ENCODE assay signal across 15 cellular contexts in genomic region chr17:47818002-47818695, GRCh38. TPM values are rescaled to one million over a fixed set of nuclear protein-coding genes. Genes with fewer than 3 reads are reported as not detected.
DNase-seq lines count a peak whose midpoint lies in the region; ATAC-seq and TF ChIP-seq lines count a peak whose summit lies in the region.
"Had no signal": no experiment of that assay in that cellular context is flagged by ENCODE, and none has a peak within 500 bp of the region (broad histone marks: within the 10 kb centered on the region; RNA-seq: fewer than 3 reads in every experiment).

No MANE protein-coding gene starts in this region.

- peaks cover 10 to 17% of the 10 kb centered on the region in 2 donors for H3K4me1 Mint-ChIP-seq in natural killer cell treated with Interleukin-12 subunit alpha and Interleukin-12 subunit beta and Interleukin-15 and Interleukin-18, amount 100 ng/mL, for 72 hours (ENCODE audit: low read depth in 2 of 2)
- H3K4me1 Mint-ChIP-seq in natural killer cell, result peaks cover 15 to 38% of the 10 kb centered on the region in 2 donors
- H3K4me1 Mint-ChIP-seq in central memory CD8-positive, alpha-beta T cell, result peaks cover 23% of the 10 kb centered on the region

- no peak overlapping the region for H3K27ac ChIP-seq in neuronal stem cell (replicated peaks; ENCODE audit: low read length)
- H3K27ac ChIP-seq: C4-2B, GM23248 had no signal

- intact Hi-C loops in natural killer cell (cut with micrococcal nuclease) (no loop called here), posterior vena cava (cut with DNase I) (no loop called here)

- no peak overlapping the region for H3K4ac ChIP-seq in neuronal stem cell (ENCODE audit: low read length)

- no peak overlapping the region for H3K4me3 Mint-ChIP-seq in natural killer cell treated with Interleukin-12 subunit alpha and Interleukin-12 subunit beta and Interleukin-15 and Interleukin-18, amount 100 ng/mL, for 72 hours
- H3K4me3 Mint-ChIP-seq in natural killer cell, result no peak overlapping the region
- H3K4me3 Mint-ChIP-seq in central memory CD8-positive, alpha-beta T cell, result no peak overlapping the region

- ATAC-seq in natural killer cell treated with Interleukin-12 subunit alpha and Interleukin-12 subunit beta and Interleukin-15 and Interleukin-18, amount 100 ng/mL, for 72 hours, result no peak
- no peak for ATAC-seq in natural killer cell
- ATAC-seq in central memory CD8-positive, alpha-beta T cell (replicated peaks; ENCODE audit: extremely low read depth, poor library complexity, severe bottlenecking), result no peak
- ATAC-seq: GM12878, HCT116 had no signal

- no CpG with 5 or more reads among the region's 11 CpGs for WGBS in neuronal stem cell (ENCODE audit: extremely low coverage in 2 of 2, insufficient read length in 2 of 2, insufficient replicate concordance in 1 of 2), 2 donors

- H3K9me3 Mint-ChIP-seq in natural killer cell treated with Interleukin-12 subunit alpha and Interleukin-12 subunit beta and Interleukin-15 and Interleukin-18, amount 100 ng/mL, for 72 hours, result no peaks in the 10 kb centered on the region
- H3K9me3 Mint-ChIP-seq in natural killer cell, result no peaks in the 10 kb centered on the region
- H3K9me3 Mint-ChIP-seq in central memory CD8-positive, alpha-beta T cell, result no peaks in the 10 kb centered on the region
- H3K9me3 Mint-ChIP-seq: CD4-positive, alpha-beta memory T cell had no signal

- H3K4me1 ChIP-seq in neuronal stem cell (ENCODE audit: control insufficient read depth in 2 of 2, insufficient read depth in 1 of 2, low read depth in 1 of 2, low read length in 2 of 2), result peaks cover 7 to 9% of the 10 kb centered on the region in 2 donors

- no peak overlapping the region for H3K4me2 ChIP-seq in neuronal stem cell (ENCODE audit: insufficient read depth, low read length, poor library complexity, severe bottlenecking)

- DNase-seq in natural killer cell treated with Interleukin-12 subunit alpha and Interleukin-12 subunit beta and Interleukin-15 and Interleukin-18, amount 100 ng/mL, for 72 hours (ENCODE audit: low spot score), result peak; percentile 55
- DNase-seq in natural killer cell (no peak), neuronal stem cell (ENCODE audit: low spot score) (no peak), hepatic stellate cell (ENCODE audit: low spot score) (no peak), posterior vena cava (ENCODE audit: low spot score) (no peak), NCI-H1105 (lab: John Stamatoyannopoulos, UW) (no peak)
- no peak for DNase-seq in central memory CD8-positive, alpha-beta T cell (ENCODE audit: low spot score in 2 of 2)
- DNase-seq: BE2C; CD4-positive, alpha-beta memory T cell; DMS79; GM23248 had no signal

- no peak overlapping the region for H3K4me3 ChIP-seq in neuronal stem cell (ENCODE audit: low read length in 2 of 2)
- H3K4me3 ChIP-seq: GM12878, GM23248 had no signal

- H3K23ac ChIP-seq in neuronal stem cell (ENCODE audit: low read depth, low read length, poor library complexity), result no peak overlapping the region

- H3K14ac ChIP-seq in neuronal stem cell (ENCODE audit: low read length), result no peak overlapping the region

- no peaks in the 10 kb centered on the region for H3K27me3 Mint-ChIP-seq in natural killer cell treated with Interleukin-12 subunit alpha and Interleukin-12 subunit beta and Interleukin-15 and Interleukin-18, amount 100 ng/mL, for 72 hours
- H3K27me3 Mint-ChIP-seq in natural killer cell (ENCODE audit: low read depth in 2 of 2), result no peaks in the 10 kb centered on the region
- H3K27me3 Mint-ChIP-seq in central memory CD8-positive, alpha-beta T cell, result no peaks in the 10 kb centered on the region
- H3K27me3 Mint-ChIP-seq: CD4-positive, alpha-beta memory T cell had no signal

- H3K36me3 ChIP-seq in neuronal stem cell (replicated peaks in 1 of 2; ENCODE audit: control insufficient read depth in 2 of 2, insufficient read depth in 2 of 2, low read length in 2 of 2), result peaks cover 7 to 8% of the 10 kb centered on the region in 2 donors

- no peak overlapping the region for H3K27ac Mint-ChIP-seq in natural killer cell treated with Interleukin-12 subunit alpha and Interleukin-12 subunit beta and Interleukin-15 and Interleukin-18, amount 100 ng/mL, for 72 hours
- peak overlapping the region in 1 of 2 donors; percentile 98 for H3K27ac Mint-ChIP-seq in natural killer cell
- peak overlapping the region; percentile 33 for H3K27ac Mint-ChIP-seq in central memory CD8-positive, alpha-beta T cell (ENCODE audit: low read depth)

- no peak for TF ChIP-seq CTCF in natural killer cell (IDR thresholded peaks at IDR 0.05)

- peaks cover 4% of the 10 kb centered on the region for H3K79me1 ChIP-seq in neuronal stem cell (ENCODE audit: low read depth, low read length)

- H3K27me3 ChIP-seq in neuronal stem cell (ENCODE audit: control insufficient read depth in 3 of 3, insufficient read depth in 3 of 3, low read depth in 1 of 3, low read length in 3 of 3), result no peaks in the 10 kb centered on the region
- H3K27me3 ChIP-seq: BE2C had no signal

- H3K18ac ChIP-seq in neuronal stem cell (ENCODE audit: low read length), result no peak overlapping the region

- no peaks in the 10 kb centered on the region for H3K9me3 ChIP-seq in neuronal stem cell (replicated peaks in 1 of 2; ENCODE audit: control insufficient read depth in 2 of 2, insufficient read depth in 1 of 2, low read depth in 1 of 2, low read length in 2 of 2)
- H3K9me3 ChIP-seq: BE2C had no signal

- peak overlapping the region; percentile 38 for H3K9ac ChIP-seq in neuronal stem cell (ENCODE audit: low read depth, low read length, poor library complexity)
- H3K9ac ChIP-seq: GM23248 had no signal

- no peak overlapping the region for H2BK120ac ChIP-seq in neuronal stem cell (ENCODE audit: low read depth, low read length)

- H2AK5ac ChIP-seq in neuronal stem cell (ENCODE audit: low read depth, low read length), result no peak overlapping the region

- H4K91ac ChIP-seq in neuronal stem cell (ENCODE audit: low read depth, low read length, poor library complexity), result no peak overlapping the region

- no peak overlapping the region for H2BK5ac ChIP-seq in neuronal stem cell (ENCODE audit: low read length)

- H2AFZ ChIP-seq in neuronal stem cell (ENCODE audit: low read length), result no peak overlapping the region
- H2AFZ ChIP-seq: GM23248 had no signal

- no peak overlapping the region for H2BK12ac ChIP-seq in neuronal stem cell (ENCODE audit: low read length)

- no peak overlapping the region for H2BK15ac ChIP-seq in neuronal stem cell (ENCODE audit: low read length)

- H4K8ac ChIP-seq in neuronal stem cell (ENCODE audit: low read depth, low read length), result no peak overlapping the region

- H3K36me3 Mint-ChIP-seq in natural killer cell treated with Interleukin-12 subunit alpha and Interleukin-12 subunit beta and Interleukin-15 and Interleukin-18, amount 100 ng/mL, for 72 hours, result no peaks in the 10 kb centered on the region
- no peaks in the 10 kb centered on the region for H3K36me3 Mint-ChIP-seq in natural killer cell
- H3K36me3 Mint-ChIP-seq in central memory CD8-positive, alpha-beta T cell (ENCODE audit: insufficient read depth), result peaks cover 42% of the 10 kb centered on the region

RNA-seq across cellular contexts. Expression of gene OSBPL7, which starts 3.4 kb away (rescaled TPM):
- total RNA-seq in natural killer cell treated with Interleukin-12 subunit alpha and Interleukin-12 subunit beta and Interleukin-15 and Interleukin-18, amount 100 ng/mL, for 72 hours, result 10 to 100 TPM; 21.6 to 28.6 TPM
- 100 to 1,000 TPM; 113 to 162 (median 119) TPM for total RNA-seq in natural killer cell
- polyA plus RNA-seq in neuronal stem cell (2013, experiment 1 of 2), result 5.8 TPM
- polyA plus RNA-seq in neuronal stem cell (2013, experiment 2 of 2), result 5.3 TPM
- 1 to 10 TPM; 6.4 to 9.8 TPM for total RNA-seq in posterior vena cava

RNA-seq across cellular contexts. Expression of gene MRPL10, which starts 13.2 kb away (rescaled TPM):
- 10 to 100 TPM; 44.6 to 44.7 TPM for total RNA-seq in natural killer cell treated with Interleukin-12 subunit alpha and Interleukin-12 subunit beta and Interleukin-15 and Interleukin-18, amount 100 ng/mL, for 72 hours
- total RNA-seq in natural killer cell, result 100 to 1,000 TPM; 106 to 232 (median 144) TPM
- polyA plus RNA-seq in neuronal stem cell (2013, experiment 1 of 2), result 80.5 TPM
- 84.1 TPM for polyA plus RNA-seq in neuronal stem cell (2013, experiment 2 of 2)
- total RNA-seq in posterior vena cava, result 10 to 100 TPM; 23.9 to 28.6 TPM

RNA-seq across cellular contexts. Expression of gene LRRC46, which starts 13.3 kb away (rescaled TPM):
- under 1 TPM; 0.17 to 0.86 TPM for total RNA-seq in natural killer cell treated with Interleukin-12 subunit alpha and Interleukin-12 subunit beta and Interleukin-15 and Interleukin-18, amount 100 ng/mL, for 72 hours
- total RNA-seq in natural killer cell, result 1 to 10 TPM; 1.7 to 3.1 (median 2.7) TPM
- 0.17 TPM for polyA plus RNA-seq in neuronal stem cell (2013, experiment 1 of 2)
- polyA plus RNA-seq in neuronal stem cell (2013, experiment 2 of 2), result 0.32 TPM
- not detected for total RNA-seq in posterior vena cava
- total RNA-seq: G401, GM23248 had no signal
- polyA plus RNA-seq: CD4-positive, alpha-beta memory T cell had no signal

RNA-seq across cellular contexts. Expression of gene SCRN2, which starts 22.9 kb away (rescaled TPM):
- total RNA-seq in natural killer cell treated with Interleukin-12 subunit alpha and Interleukin-12 subunit beta and Interleukin-15 and Interleukin-18, amount 100 ng/mL, for 72 hours, result 10 to 100 TPM; 18.1 to 23.5 TPM
- total RNA-seq in natural killer cell, result 10 to 100 TPM; 33.7 to 38.0 (median 35.7) TPM
- polyA plus RNA-seq in neuronal stem cell (2013, experiment 1 of 2), result 37.2 TPM
- 36.3 TPM for polyA plus RNA-seq in neuronal stem cell (2013, experiment 2 of 2)
- 10 to 100 TPM; 13.3 to 17.8 TPM for total RNA-seq in posterior vena cava

RNA-seq across cellular contexts. Expression of gene SP6, which starts 32.8 kb away (rescaled TPM):
- total RNA-seq in natural killer cell treated with Interleukin-12 subunit alpha and Interleukin-12 subunit beta and Interleukin-15 and Interleukin-18, amount 100 ng/mL, for 72 hours, result under 1 TPM in 1 of 2 donors, not detected in 1; 0.24 TPM
- total RNA-seq in natural killer cell (under 1 TPM in 2 of 3 donors, not detected in 1; 0.09 TPM), posterior vena cava (under 1 TPM; 0.19 to 0.48 TPM)
- polyA plus RNA-seq in neuronal stem cell (2013, experiment 1 of 2), result 0.24 TPM
- 0.26 TPM for polyA plus RNA-seq in neuronal stem cell (2013, experiment 2 of 2)
- total RNA-seq: CD4-positive, alpha-beta memory T cell; GM12878; GM23248 had no signal
- polyA plus RNA-seq: CD4-positive, alpha-beta memory T cell; GM23248 had no signal
